ENCODE assay signal across 34 cellular contexts in the genomic region with DNA sequence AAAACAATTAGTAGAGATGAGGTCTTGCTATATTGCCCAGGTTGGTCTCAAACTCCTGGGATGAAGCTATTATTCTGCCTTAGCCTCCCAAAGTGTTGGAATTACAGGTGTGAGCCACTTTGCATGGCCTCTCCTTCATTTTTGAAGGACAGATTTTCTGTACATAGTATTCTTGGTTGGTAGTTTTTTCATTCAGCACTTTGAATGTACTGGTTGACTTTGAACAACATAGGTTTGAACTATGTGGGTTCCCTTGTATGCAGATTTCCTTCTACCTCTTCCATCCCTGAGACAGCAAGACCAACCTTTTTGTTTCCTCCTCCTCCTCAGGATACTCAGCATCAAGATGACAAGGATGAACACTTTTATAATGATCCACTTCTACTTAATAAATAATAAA.
"Had no signal": no experiment of that assay in that cellular context is flagged by ENCODE, and none has a peak within 500 bp of the region (broad histone marks: within the 10 kb centered on the region; RNA-seq: fewer than 3 reads in every experiment).

No MANE protein-coding gene starts in this region.

- DNase-seq: Karpas-422, Kasumi-1, MM.1S, MV-4-11, NCI-H1048, NCI-H1092, NCI-H1092 treated with DMSO at 0.1 percent for 48 hours, NCI-H1105, NCI-H1105 treated with DMSO at 0.1 percent for 48 hours, NCI-H1417, NCI-H1417 treated with DMSO at 0.1 percent for 48 hours, NCI-H1436, NCI-H1436 treated with DMSO at 0.1 percent for 48 hours, NCI-H146, NCI-H1694, NCI-H1694 treated with DMSO at 0.1 percent for 48 hours, NCI-H187, NCI-H187 treated with DMSO at 0.1 percent for 48 hours, NCI-H1930, NCI-H2029, NCI-H2029 treated with DMSO at 0.1 percent for 48 hours, NCI-H2081, NCI-H2081 treated with DMSO at 0.1 percent for 48 hours, NCI-H2107, NCI-H2171, NCI-H2171 treated with DMSO at 0.1 percent for 48 hours, NCI-H2227 treated with DMSO at 0.1 percent for 48 hours, NCI-H226, NCI-H345, NCI-H446, NCI-H446 treated with DMSO at 0.1 percent for 48 hours, NCI-H510A, NCI-H510A treated with DMSO at 0.1 percent for 48 hours, NCI-H524 had no signal
